ENCODE assay signal across 2 cellular contexts in genomic region chr7:6579446-6579845, GRCh38.
TF ChIP-seq lines count a peak whose summit lies in the region.

No MANE protein-coding gene starts in this region.

TF ChIP-seq in SK-N-SH, 30 proteins besides CTCF, POLR2A, EP300 and RAD21:
- TF ChIP-seq SMC3 (IDR thresholded peaks at IDR 0.05; ENCODE audit: low read depth, low read length) (no peak), ELF1 (IDR thresholded peaks at IDR 0.05) (no peak), RXRA (IDR thresholded peaks at IDR 0.05; ENCODE audit: borderline replicate concordance, low read depth) (no peak)

TF ChIP-seq in SK-N-SH treated with all-trans-retinoic acid at 6 μM for 48 hours, 23 proteins besides CTCF, POLR2A, EP300 and RAD21:
- TF ChIP-seq ZC3H10 (CRISPR knock-in tag; IDR thresholded peaks at IDR 0.05) (no peak), SNAI2 (CRISPR knock-in tag; IDR thresholded peaks at IDR 0.05) (no peak), POU6F1 (CRISPR knock-in tag; IDR thresholded peaks at IDR 0.05; ENCODE audit: borderline replicate concordance, low read depth) (no peak), OSR1 (CRISPR knock-in tag; IDR thresholded peaks at IDR 0.05) (no peak), RARB (CRISPR knock-in tag; IDR thresholded peaks at IDR 0.05) (no peak), ZFP30 (CRISPR knock-in tag; IDR thresholded peaks at IDR 0.05) (no peak), ARNTL (CRISPR knock-in tag; IDR thresholded peaks at IDR 0.05; ENCODE audit: borderline replicate concordance, low read depth) (no peak), ZNF565 (CRISPR knock-in tag; conservative IDR thresholded peaks at IDR 0.05; ENCODE audit: low read depth) (no peak), CSRNP3 (CRISPR knock-in tag; IDR thresholded peaks at IDR 0.05) (no peak), CSDC2 (CRISPR knock-in tag; IDR thresholded peaks at IDR 0.05) (no peak), BACH2 (CRISPR knock-in tag; IDR thresholded peaks at IDR 0.05; ENCODE audit: borderline replicate concordance) (no peak)
- TF ChIP-seq, protein P1, sequence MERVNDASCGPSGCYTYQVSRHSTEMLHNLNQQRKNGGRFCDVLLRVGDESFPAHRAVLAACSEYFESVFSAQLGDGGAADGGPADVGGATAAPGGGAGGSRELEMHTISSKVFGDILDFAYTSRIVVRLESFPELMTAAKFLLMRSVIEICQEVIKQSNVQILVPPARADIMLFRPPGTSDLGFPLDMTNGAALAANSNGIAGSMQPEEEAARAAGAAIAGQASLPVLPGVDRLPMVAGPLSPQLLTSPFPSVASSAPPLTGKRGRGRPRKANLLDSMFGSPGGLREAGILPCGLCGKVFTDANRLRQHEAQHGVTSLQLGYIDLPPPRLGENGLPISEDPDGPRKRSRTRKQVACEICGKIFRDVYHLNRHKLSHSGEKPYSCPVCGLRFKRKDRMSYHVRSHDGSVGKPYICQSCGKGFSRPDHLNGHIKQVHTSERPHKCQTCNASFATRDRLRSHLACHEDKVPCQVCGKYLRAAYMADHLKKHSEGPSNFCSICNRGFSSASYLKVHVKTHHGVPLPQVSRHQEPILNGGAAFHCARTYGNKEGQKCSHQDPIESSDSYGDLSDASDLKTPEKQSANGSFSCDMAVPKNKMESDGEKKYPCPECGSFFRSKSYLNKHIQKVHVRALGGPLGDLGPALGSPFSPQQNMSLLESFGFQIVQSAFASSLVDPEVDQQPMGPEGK (CRISPR knock-in tag; IDR thresholded peaks at IDR 0.05; ENCODE audit: borderline replicate concordance), result no peak
